In the genomic region with DNA sequence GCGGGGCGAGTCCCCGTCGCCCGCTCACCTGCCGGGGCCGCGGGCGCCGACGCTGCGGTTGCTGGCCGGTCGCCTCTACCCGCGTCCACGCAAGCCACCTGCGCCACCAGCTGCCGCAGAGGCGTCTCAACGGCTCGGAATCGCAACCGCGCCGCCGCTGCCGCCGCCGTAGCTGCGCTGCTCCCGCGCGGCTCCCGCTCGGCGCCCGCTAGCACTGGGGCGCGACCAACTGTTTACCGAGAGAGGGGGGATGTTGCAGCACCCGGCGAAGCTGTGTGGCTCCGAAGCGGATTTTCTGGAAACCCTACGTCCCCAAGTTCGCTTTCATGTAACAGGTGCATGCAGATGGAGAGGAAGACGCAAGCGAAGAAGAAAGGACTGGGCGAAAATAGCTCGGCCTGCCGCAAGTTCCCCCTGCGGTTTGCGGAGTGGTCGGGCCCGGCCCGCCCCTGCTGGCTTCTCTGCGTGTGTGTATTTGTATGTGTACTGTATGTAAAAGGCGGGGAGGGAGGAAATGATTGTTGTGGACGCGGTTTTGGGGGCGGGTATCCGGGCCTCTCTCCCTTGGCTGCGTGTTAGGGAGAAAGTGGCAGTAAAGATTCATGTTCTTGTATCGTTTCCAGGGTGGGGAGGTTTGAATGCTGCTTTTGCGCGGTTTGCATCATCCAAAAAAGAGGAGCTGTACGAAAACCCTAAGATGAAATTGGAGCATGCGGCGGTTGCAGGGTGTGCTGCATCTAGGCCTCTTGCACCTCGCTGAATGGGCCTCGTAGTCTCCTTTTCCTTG, we compare ENCODE assay signal across 1 cellular context.
TF ChIP-seq lines count a peak whose summit lies in the region.

A gene (minus strand): TSS at position 182 of the 787 bp plus-strand sequence. CDS start 782 bp downstream, outside the sequence.

TF ChIP-seq in HEK293, 187 proteins besides CTCF, POLR2A, EP300 and RAD21 (continued from another document and continues in another):
- TF ChIP-seq, protein P1, sequence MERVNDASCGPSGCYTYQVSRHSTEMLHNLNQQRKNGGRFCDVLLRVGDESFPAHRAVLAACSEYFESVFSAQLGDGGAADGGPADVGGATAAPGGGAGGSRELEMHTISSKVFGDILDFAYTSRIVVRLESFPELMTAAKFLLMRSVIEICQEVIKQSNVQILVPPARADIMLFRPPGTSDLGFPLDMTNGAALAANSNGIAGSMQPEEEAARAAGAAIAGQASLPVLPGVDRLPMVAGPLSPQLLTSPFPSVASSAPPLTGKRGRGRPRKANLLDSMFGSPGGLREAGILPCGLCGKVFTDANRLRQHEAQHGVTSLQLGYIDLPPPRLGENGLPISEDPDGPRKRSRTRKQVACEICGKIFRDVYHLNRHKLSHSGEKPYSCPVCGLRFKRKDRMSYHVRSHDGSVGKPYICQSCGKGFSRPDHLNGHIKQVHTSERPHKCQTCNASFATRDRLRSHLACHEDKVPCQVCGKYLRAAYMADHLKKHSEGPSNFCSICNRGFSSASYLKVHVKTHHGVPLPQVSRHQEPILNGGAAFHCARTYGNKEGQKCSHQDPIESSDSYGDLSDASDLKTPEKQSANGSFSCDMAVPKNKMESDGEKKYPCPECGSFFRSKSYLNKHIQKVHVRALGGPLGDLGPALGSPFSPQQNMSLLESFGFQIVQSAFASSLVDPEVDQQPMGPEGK (tag by site-specific recombination; IDR thresholded peaks at IDR 0.05) = peak; percentile 90
- TF ChIP-seq ZNF214 (tag by site-specific recombination; IDR thresholded peaks at IDR 0.05; ENCODE audit: borderline replicate concordance) (no peak), ZNF155 (tag by site-specific recombination; IDR thresholded peaks at IDR 0.05) (no peak), RBAK (tag by site-specific recombination; IDR thresholded peaks at IDR 0.05) (no peak), ZNF266 (tag by site-specific recombination; IDR thresholded peaks at IDR 0.05; ENCODE audit: low read depth) (no peak), ZNF501 (tag by site-specific recombination; IDR thresholded peaks at IDR 0.05) (0 out of 2 replicates have a peak, but pooled peaks have one; percentile 26), ZNF701 (tag by site-specific recombination; IDR thresholded peaks at IDR 0.05) (no peak), ZBTB17 (tag by site-specific recombination; IDR thresholded peaks at IDR 0.05) (peak; percentile 85), ZNF112 (tag by site-specific recombination; IDR thresholded peaks at IDR 0.05) (no peak), ZNF10 (tag by site-specific recombination; IDR thresholded peaks at IDR 0.05) (no peak), ZNF48 (tag by site-specific recombination; IDR thresholded peaks at IDR 0.05) (no peak), ZNF510 (tag by site-specific recombination; IDR thresholded peaks at IDR 0.05; ENCODE audit: insufficient replicate concordance) (no peak), ZNF394 (tag by site-specific recombination; IDR thresholded peaks at IDR 0.05; ENCODE audit: borderline replicate concordance) (peak; percentile 49; the same call in 1 of the 2 replicates), HOXD13 (CRISPR knock-in tag; IDR thresholded peaks at IDR 0.05; ENCODE audit: borderline replicate concordance) (no peak), ZBTB48 (tag by site-specific recombination; IDR thresholded peaks at IDR 0.05) (peak; percentile 79), ZNF324 (tag by site-specific recombination; IDR thresholded peaks at IDR 0.05) (0 out of 2 replicates have a peak, but pooled peaks have one; percentile 64), ZNF530 (tag by site-specific recombination; IDR thresholded peaks at IDR 0.05; ENCODE audit: low read depth) (no peak), SALL2 (tag by site-specific recombination; IDR thresholded peaks at IDR 0.05; ENCODE audit: borderline replicate concordance) (no peak), ZNF610 (tag by site-specific recombination; IDR thresholded peaks at IDR 0.05; ENCODE audit: borderline replicate concordance) (no peak), WT1 (tag by site-specific recombination; IDR thresholded peaks at IDR 0.05) (peak; percentile 68), ZXDB (tag by site-specific recombination; IDR thresholded peaks at IDR 0.05) (peak; percentile 99), SP3 (tag by site-specific recombination; IDR thresholded peaks at IDR 0.05) (peak; percentile 71), ZNF2 (tag by site-specific recombination; IDR thresholded peaks at IDR 0.05) (peak; percentile 79), SCRT2 (tag by site-specific recombination; IDR thresholded peaks at IDR 0.05) (peak; percentile 84), ZNF521 (tag by site-specific recombination; IDR thresholded peaks at IDR 0.05) (no peak), MZF1 (tag by site-specific recombination; IDR thresholded peaks at IDR 0.05; ENCODE audit: borderline replicate concordance) (no peak), ZNF239 (tag by site-specific recombination; IDR thresholded peaks at IDR 0.05) (no peak), ZNF16 (tag by site-specific recombination; IDR thresholded peaks at IDR 0.05; ENCODE audit: low read depth) (no peak), ZFP3 (tag by site-specific recombination; IDR thresholded peaks at IDR 0.05; ENCODE audit: low read depth) (no peak), ZNF423 (tag by site-specific recombination; IDR thresholded peaks at IDR 0.05) (no peak), ZNF626 (tag by site-specific recombination; IDR thresholded peaks at IDR 0.05) (no peak), ZNF585B (tag by site-specific recombination; IDR thresholded peaks at IDR 0.05) (no peak), ZNF311 (tag by site-specific recombination; IDR thresholded peaks at IDR 0.05; ENCODE audit: borderline replicate concordance) (no peak), ZNF561 (tag by site-specific recombination; IDR thresholded peaks at IDR 0.05; ENCODE audit: borderline replicate concordance) (no peak), ZNF658 (tag by site-specific recombination; IDR thresholded peaks at IDR 0.05) (no peak), ZNF623 (tag by site-specific recombination; IDR thresholded peaks at IDR 0.05) (no peak), ZNF433 (tag by site-specific recombination; IDR thresholded peaks at IDR 0.05; ENCODE audit: low read depth) (no peak)
- TF ChIP-seq, protein P2, sequence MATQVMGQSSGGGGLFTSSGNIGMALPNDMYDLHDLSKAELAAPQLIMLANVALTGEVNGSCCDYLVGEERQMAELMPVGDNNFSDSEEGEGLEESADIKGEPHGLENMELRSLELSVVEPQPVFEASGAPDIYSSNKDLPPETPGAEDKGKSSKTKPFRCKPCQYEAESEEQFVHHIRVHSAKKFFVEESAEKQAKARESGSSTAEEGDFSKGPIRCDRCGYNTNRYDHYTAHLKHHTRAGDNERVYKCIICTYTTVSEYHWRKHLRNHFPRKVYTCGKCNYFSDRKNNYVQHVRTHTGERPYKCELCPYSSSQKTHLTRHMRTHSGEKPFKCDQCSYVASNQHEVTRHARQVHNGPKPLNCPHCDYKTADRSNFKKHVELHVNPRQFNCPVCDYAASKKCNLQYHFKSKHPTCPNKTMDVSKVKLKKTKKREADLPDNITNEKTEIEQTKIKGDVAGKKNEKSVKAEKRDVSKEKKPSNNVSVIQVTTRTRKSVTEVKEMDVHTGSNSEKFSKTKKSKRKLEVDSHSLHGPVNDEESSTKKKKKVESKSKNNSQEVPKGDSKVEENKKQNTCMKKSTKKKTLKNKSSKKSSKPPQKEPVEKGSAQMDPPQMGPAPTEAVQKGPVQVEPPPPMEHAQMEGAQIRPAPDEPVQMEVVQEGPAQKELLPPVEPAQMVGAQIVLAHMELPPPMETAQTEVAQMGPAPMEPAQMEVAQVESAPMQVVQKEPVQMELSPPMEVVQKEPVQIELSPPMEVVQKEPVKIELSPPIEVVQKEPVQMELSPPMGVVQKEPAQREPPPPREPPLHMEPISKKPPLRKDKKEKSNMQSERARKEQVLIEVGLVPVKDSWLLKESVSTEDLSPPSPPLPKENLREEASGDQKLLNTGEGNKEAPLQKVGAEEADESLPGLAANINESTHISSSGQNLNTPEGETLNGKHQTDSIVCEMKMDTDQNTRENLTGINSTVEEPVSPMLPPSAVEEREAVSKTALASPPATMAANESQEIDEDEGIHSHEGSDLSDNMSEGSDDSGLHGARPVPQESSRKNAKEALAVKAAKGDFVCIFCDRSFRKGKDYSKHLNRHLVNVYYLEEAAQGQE (tag by site-specific recombination; IDR thresholded peaks at IDR 0.05) = no peak
- TF ChIP-seq, protein P3, sequence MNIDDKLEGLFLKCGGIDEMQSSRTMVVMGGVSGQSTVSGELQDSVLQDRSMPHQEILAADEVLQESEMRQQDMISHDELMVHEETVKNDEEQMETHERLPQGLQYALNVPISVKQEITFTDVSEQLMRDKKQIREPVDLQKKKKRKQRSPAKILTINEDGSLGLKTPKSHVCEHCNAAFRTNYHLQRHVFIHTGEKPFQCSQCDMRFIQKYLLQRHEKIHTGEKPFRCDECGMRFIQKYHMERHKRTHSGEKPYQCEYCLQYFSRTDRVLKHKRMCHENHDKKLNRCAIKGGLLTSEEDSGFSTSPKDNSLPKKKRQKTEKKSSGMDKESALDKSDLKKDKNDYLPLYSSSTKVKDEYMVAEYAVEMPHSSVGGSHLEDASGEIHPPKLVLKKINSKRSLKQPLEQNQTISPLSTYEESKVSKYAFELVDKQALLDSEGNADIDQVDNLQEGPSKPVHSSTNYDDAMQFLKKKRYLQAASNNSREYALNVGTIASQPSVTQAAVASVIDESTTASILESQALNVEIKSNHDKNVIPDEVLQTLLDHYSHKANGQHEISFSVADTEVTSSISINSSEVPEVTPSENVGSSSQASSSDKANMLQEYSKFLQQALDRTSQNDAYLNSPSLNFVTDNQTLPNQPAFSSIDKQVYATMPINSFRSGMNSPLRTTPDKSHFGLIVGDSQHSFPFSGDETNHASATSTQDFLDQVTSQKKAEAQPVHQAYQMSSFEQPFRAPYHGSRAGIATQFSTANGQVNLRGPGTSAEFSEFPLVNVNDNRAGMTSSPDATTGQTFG (tag by site-specific recombination; IDR thresholded peaks at IDR 0.05; ENCODE audit: borderline replicate concordance) = no peak
- TF ChIP-seq, protein P4, sequence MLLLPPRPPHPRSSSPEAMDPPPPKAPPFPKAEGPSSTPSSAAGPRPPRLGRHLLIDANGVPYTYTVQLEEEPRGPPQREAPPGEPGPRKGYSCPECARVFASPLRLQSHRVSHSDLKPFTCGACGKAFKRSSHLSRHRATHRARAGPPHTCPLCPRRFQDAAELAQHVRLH (tag by site-specific recombination; IDR thresholded peaks at IDR 0.05) = no peak
- TF ChIP-seq, protein P5, sequence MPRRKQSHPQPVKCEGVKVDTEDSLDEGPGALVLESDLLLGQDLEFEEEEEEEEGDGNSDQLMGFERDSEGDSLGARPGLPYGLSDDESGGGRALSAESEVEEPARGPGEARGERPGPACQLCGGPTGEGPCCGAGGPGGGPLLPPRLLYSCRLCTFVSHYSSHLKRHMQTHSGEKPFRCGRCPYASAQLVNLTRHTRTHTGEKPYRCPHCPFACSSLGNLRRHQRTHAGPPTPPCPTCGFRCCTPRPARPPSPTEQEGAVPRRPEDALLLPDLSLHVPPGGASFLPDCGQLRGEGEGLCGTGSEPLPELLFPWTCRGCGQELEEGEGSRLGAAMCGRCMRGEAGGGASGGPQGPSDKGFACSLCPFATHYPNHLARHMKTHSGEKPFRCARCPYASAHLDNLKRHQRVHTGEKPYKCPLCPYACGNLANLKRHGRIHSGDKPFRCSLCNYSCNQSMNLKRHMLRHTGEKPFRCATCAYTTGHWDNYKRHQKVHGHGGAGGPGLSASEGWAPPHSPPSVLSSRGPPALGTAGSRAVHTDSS (tag by site-specific recombination; IDR thresholded peaks at IDR 0.05) = peak; percentile 60
- TF ChIP-seq, protein P6, sequence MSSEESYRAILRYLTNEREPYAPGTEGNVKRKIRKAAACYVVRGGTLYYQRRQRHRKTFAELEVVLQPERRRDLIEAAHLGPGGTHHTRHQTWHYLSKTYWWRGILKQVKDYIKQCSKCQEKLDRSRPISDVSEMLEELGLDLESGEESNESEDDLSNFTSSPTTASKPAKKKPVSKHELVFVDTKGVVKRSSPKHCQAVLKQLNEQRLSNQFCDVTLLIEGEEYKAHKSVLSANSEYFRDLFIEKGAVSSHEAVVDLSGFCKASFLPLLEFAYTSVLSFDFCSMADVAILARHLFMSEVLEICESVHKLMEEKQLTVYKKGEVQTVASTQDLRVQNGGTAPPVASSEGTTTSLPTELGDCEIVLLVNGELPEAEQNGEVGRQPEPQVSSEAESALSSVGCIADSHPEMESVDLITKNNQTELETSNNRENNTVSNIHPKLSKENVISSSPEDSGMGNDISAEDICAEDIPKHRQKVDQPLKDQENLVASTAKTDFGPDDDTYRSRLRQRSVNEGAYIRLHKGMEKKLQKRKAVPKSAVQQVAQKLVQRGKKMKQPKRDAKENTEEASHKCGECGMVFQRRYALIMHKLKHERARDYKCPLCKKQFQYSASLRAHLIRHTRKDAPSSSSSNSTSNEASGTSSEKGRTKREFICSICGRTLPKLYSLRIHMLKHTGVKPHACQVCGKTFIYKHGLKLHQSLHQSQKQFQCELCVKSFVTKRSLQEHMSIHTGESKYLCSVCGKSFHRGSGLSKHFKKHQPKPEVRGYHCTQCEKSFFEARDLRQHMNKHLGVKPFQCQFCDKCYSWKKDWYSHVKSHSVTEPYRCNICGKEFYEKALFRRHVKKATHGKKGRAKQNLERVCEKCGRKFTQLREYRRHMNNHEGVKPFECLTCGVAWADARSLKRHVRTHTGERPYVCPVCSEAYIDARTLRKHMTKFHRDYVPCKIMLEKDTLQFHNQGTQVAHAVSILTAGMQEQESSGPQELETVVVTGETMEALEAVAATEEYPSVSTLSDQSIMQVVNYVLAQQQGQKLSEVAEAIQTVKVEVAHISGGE (tag by site-specific recombination; conservative IDR thresholded peaks at IDR 0.05; ENCODE audit: low read depth) = 0 out of 2 replicates have a peak, but pooled peaks have one; percentile 23
- TF ChIP-seq, protein P7, sequence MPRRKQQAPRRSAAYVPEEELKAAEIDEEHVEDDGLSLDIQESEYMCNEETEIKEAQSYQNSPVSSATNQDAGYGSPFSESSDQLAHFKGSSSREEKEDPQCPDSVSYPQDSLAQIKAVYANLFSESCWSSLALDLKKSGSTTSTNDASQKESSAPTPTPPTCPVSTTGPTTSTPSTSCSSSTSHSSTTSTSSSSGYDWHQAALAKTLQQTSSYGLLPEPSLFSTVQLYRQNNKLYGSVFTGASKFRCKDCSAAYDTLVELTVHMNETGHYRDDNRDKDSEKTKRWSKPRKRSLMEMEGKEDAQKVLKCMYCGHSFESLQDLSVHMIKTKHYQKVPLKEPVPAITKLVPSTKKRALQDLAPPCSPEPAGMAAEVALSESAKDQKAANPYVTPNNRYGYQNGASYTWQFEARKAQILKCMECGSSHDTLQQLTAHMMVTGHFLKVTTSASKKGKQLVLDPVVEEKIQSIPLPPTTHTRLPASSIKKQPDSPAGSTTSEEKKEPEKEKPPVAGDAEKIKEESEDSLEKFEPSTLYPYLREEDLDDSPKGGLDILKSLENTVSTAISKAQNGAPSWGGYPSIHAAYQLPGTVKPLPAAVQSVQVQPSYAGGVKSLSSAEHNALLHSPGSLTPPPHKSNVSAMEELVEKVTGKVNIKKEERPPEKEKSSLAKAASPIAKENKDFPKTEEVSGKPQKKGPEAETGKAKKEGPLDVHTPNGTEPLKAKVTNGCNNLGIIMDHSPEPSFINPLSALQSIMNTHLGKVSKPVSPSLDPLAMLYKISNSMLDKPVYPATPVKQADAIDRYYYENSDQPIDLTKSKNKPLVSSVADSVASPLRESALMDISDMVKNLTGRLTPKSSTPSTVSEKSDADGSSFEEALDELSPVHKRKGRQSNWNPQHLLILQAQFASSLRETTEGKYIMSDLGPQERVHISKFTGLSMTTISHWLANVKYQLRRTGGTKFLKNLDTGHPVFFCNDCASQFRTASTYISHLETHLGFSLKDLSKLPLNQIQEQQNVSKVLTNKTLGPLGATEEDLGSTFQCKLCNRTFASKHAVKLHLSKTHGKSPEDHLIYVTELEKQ (tag by site-specific recombination; IDR thresholded peaks at IDR 0.05; ENCODE audit: borderline replicate concordance) = no peak
